ENCODE assay signal across 10 cellular contexts in genomic region chr1:63813829-63814277, GRCh38. TPM values are rescaled to one million over a fixed set of nuclear protein-coding genes. Genes with fewer than 3 reads are reported as not detected.
DNase-seq lines count a peak whose midpoint lies in the region; ATAC-seq and TF ChIP-seq lines count a peak whose summit lies in the region.
"Had no signal": no experiment of that assay in that cellular context is flagged by ENCODE, and none has a peak within 500 bp of the region (broad histone marks: within the 10 kb centered on the region; RNA-seq: fewer than 3 reads in every experiment).

No MANE protein-coding gene starts in this region.

- in situ Hi-C loops in astrocyte of the spinal cord (cut with HindIII; ENCODE audit: low sequenced_read_pairs): no loop called here

- peak; percentile 72 for ATAC-seq in HG02870 (IDR thresholded peaks at IDR 0.05; ENCODE audit: unreplicated experiment)
- no peak for ATAC-seq in GM18873 (IDR thresholded peaks at IDR 0.05; ENCODE audit: low FRiP score, unreplicated experiment)

- H2BK15ac ChIP-seq in mesenchymal stem cell (ENCODE audit: low read depth, poor library complexity, severe bottlenecking): no peak overlapping the region

- peaks cover 22% of the 10 kb centered on the region for H3K79me1 ChIP-seq in mesenchymal stem cell (replicated peaks; ENCODE audit: low read length, poor library complexity, severe bottlenecking)

- H2BK5ac ChIP-seq in mesenchymal stem cell (ENCODE audit: low read depth, low read length, poor library complexity, severe bottlenecking): peak overlapping the region; percentile 74

- H3K23ac ChIP-seq in mesenchymal stem cell (ENCODE audit: low read length in 2 of 2): no peak overlapping the region

- H4K91ac ChIP-seq in mesenchymal stem cell (ENCODE audit: low read length): no peak overlapping the region

- 82% methylated on average over 3 of the region's 3 CpGs for WGBS in mesenchymal stem cell

- no peak overlapping the region for H2AFZ ChIP-seq in mesenchymal stem cell (ENCODE audit: low read depth, low read length)

- H3K4me2 ChIP-seq in mesenchymal stem cell (ENCODE audit: low read length, poor library complexity, severe bottlenecking): no peak overlapping the region

- H3K9me3 ChIP-seq in mesenchymal stem cell (ENCODE audit: control insufficient read depth, low read length): no peaks in the 10 kb centered on the region

- H3K9ac ChIP-seq in mesenchymal stem cell (ENCODE audit: low read length): peak overlapping the region; percentile 75

- peak overlapping the region; percentile 16 for H3K27ac ChIP-seq in mesenchymal stem cell (ENCODE audit: low read length, poor library complexity, severe bottlenecking)

- peaks cover 21% of the 10 kb centered on the region for H3K4me1 ChIP-seq in mesenchymal stem cell (ENCODE audit: control insufficient read depth, insufficient read depth, low read depth, low read length)

- no peak overlapping the region for H3K4me3 ChIP-seq in AG10803 (ENCODE audit: low read length)
- no peak overlapping the region for H3K4me3 ChIP-seq in astrocyte of the spinal cord (ENCODE audit: low read depth, low read length)
- H3K4me3 ChIP-seq in mesenchymal stem cell (ENCODE audit: insufficient read depth in 1 of 2, low read depth in 1 of 2, low read length in 2 of 2): peak overlapping the region in 1 of 2 experiments; percentile 9

- H4K8ac ChIP-seq in mesenchymal stem cell (ENCODE audit: low read length): no peak overlapping the region

- peak overlapping the region; percentile 37 for H2AK5ac ChIP-seq in mesenchymal stem cell (ENCODE audit: low read length, severe bottlenecking)

- H3K36me3 ChIP-seq in mesenchymal stem cell (ENCODE audit: control insufficient read depth in 1 of 2, insufficient read depth in 2 of 2, low read depth in 1 of 2, low read length in 2 of 2): peaks cover 0 to 4% of the 10 kb centered on the region in 2 experiments

- H3K18ac ChIP-seq in mesenchymal stem cell (ENCODE audit: low read depth in 1 of 2, low read length in 2 of 2): no peak overlapping the region

- H3K14ac ChIP-seq in mesenchymal stem cell (ENCODE audit: low read length in 2 of 2): no peak overlapping the region

- TF ChIP-seq CTCF in AG10803 (conservative IDR thresholded peaks at IDR 0.05; ENCODE audit: low read length) (no peak), astrocyte of the spinal cord (IDR thresholded peaks at IDR 0.05; ENCODE audit: low read depth, low read length) (no peak)

- no peak overlapping the region for H3K4ac ChIP-seq in mesenchymal stem cell (ENCODE audit: low read depth in 1 of 2, low read length in 2 of 2)

- no peaks in the 10 kb centered on the region for H3K27me3 ChIP-seq in mesenchymal stem cell (ENCODE audit: control insufficient read depth in 1 of 2, insufficient read depth in 1 of 2, low read length in 2 of 2)

- no peak overlapping the region for H2BK120ac ChIP-seq in mesenchymal stem cell (ENCODE audit: low read depth, low read length)

- H2BK12ac ChIP-seq in mesenchymal stem cell (ENCODE audit: low read length in 2 of 2): no peak overlapping the region

- DNase-seq in AG10803 (ENCODE audit: low read depth) (peak; percentile 74), astrocyte of the spinal cord (ENCODE audit: low read depth, low spot score) (peak; percentile 67), mesenchymal stem cell (peak; percentile 70), NCI-H2081 (lab: John Stamatoyannopoulos, UW) (no peak), activated gamma-delta T cell (lab: John Stamatoyannopoulos, UW) (no peak)
- DNase-seq in activated CD8-positive, alpha-beta memory T cell treated with anti-CD3 and anti-CD28 coated beads, Interleukin-2, amount 50 U/mL, for 48 hours: no peak
- DNase-seq: amniotic stem cell; stimulated activated CD4-positive, alpha-beta T cell treated with anti-CD3 and anti-CD28 coated beads, Interleukin-4, amount 100 ng/mL, for 4 hours had no signal

RNA-seq across cellular contexts. Expression of gene ROR1, which starts 40.0 kb away (rescaled TPM):
- 17.0 TPM for polyA plus RNA-seq in mesenchymal stem cell (2013, experiment 1 of 2)
- 16.8 TPM for polyA plus RNA-seq in mesenchymal stem cell (2013, experiment 2 of 2)

Comparison
In these comparisons a context has a peak if more than half of its experiments do, and no peak if none do; other contexts are left out.
1. DNase-seq: peak in AG10803 (single experiment), astrocyte of the spinal cord (single experiment) and mesenchymal stem cell (single experiment); none in NCI-H2081 (0 of 2), activated CD8-positive, alpha-beta memory T cell treated with anti-CD3 and anti-CD28 coated beads, Interleukin-2, amount 50 U/mL, for 48 hours (single experiment) and activated gamma-delta T cell (single experiment).